11 cellular contexts compared by ENCODE assay signal in the genomic region with DNA sequence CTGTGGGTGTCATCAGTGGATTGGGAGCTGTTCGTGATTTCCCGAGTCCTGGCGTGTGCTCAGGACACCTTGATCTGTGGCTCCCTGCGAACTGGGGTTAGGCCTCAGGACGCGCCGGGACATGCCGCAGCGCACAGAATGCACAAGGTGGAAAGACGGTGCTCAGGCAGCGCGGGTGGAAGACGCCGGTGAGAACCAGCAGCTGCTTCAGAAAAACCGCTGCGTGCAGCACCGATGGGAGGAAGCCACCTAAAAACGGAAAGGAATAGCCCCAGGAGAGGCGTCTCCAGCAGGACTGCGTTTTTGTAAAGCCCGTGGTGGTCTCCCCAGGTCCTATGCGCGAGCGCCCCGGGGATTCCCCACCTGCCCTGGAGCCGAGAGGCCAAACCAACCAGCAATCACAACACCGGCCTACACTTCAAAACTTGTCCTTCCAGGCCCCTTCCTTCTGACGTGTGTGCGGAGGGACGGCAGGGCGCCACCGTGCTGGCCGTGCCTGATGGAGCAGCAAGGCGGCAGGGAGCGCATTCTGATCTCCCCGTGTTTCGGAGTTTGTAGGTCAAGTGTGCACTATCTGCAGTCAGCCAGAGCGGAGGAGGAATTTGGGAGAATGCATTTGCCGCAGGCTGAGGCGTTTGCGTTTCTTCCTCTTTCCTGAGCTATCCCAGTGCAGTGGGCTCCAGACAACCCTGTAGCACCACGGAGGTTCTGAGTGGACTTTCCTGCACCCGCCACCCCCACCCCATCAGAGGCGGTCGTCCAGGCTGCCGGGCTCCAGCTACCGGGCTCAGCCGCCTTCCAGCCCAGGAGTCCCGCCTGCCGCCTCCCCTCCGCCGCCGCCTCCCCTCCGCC. TPM values are rescaled to one million over a fixed set of nuclear protein-coding genes. Genes with fewer than 3 reads are reported as not detected.
DNase-seq lines count a peak whose midpoint lies in the region; ATAC-seq, FAIRE-seq and TF ChIP-seq lines count a peak whose summit lies in the region.
"Had no signal": no experiment of that assay in that cellular context is flagged by ENCODE, and none has a peak within 500 bp of the region (broad histone marks: within the 10 kb centered on the region; RNA-seq: fewer than 3 reads in every experiment).

No MANE protein-coding gene starts in this region.

- no peaks in the 10 kb centered on the region for H3K9me3 ChIP-seq in neuron (ENCODE audit: low read length)

- no peak overlapping the region for H3K27ac Mint-ChIP-seq in T-cell
- H3K27ac Mint-ChIP-seq: activated T-cell treated with anti-CD3 and anti-CD28 coated beads, Interleukin-2, amount 50 U/mL, for 24 hours had no signal

- peaks cover 4% of the 10 kb centered on the region for H3K4me1 ChIP-seq in neuron (ENCODE audit: insufficient read depth, low read length)

- peak in 3 of 4 experiments; percentile 16 to 34 (median 31) for ATAC-seq in T-cell (replicated peaks in 1 of 4)

- H3K36me3 ChIP-seq in neuron (ENCODE audit: insufficient read depth, low read length): no peaks in the 10 kb centered on the region

- peak overlapping the region in 2 of 3 donors; percentile 47 to 65 for H3K4me3 Mint-ChIP-seq in T-cell
- H3K4me3 Mint-ChIP-seq: activated T-cell treated with anti-CD3 and anti-CD28 coated beads, Interleukin-2, amount 50 U/mL, for 24 hours had no signal

- peaks cover 18% of the 10 kb centered on the region for H3K36me3 Mint-ChIP-seq in T-cell

- TF ChIP-seq CTCF in fibroblast of villous mesenchyme (IDR thresholded peaks at IDR 0.05; ENCODE audit: insufficient read depth, low read depth, low read length): no peak

- H3K4me1 Mint-ChIP-seq in T-cell: peaks cover 2 to 7% (median 3%) of the 10 kb centered on the region in 3 donors

- peaks cover 14% of the 10 kb centered on the region for H3K27me3 ChIP-seq in neuron (ENCODE audit: insufficient read depth, low read length)

- H3K9me3 Mint-ChIP-seq in T-cell: no peaks in the 10 kb centered on the region
- H3K9me3 Mint-ChIP-seq: activated T-cell treated with anti-CD3 and anti-CD28 coated beads, Interleukin-2, amount 50 U/mL, for 24 hours had no signal

- CTCF ChIA-PET in T-cell (lab: Charles Lee): no interaction called here

- no peak overlapping the region for H2AFZ ChIP-seq in neuron (ENCODE audit: low read depth, low read length)

- H3K27me3 Mint-ChIP-seq in T-cell: no peaks in the 10 kb centered on the region
- H3K27me3 Mint-ChIP-seq: activated T-cell treated with anti-CD3 and anti-CD28 coated beads, Interleukin-2, amount 50 U/mL, for 24 hours had no signal

- FAIRE-seq in RCC 7860 (lab: Jason Lieb, UNC): no peak
- FAIRE-seq: D721Med had no signal

- peak overlapping the region; percentile 41 for H3K4me3 ChIP-seq in fibroblast of villous mesenchyme (ENCODE audit: low read depth, low read length)
- H3K4me3 ChIP-seq in neuron (ENCODE audit: low read length): peak overlapping the region; percentile 7

- DNase-seq in CD1c-positive myeloid dendritic cell (ENCODE audit: extremely low spot score): peak; percentile 15
- peak in 3 of 34 experiments; percentile 1 to 24 (median 9) for DNase-seq in T-cell
- peak; percentile 19 for DNase-seq in fibroblast of villous mesenchyme (ENCODE audit: low read depth)
- DNase-seq in RCC 7860 (ENCODE audit: low spot score): no peak
- no peak for DNase-seq in amniotic stem cell (lab: John Stamatoyannopoulos, UW)
- no peak for DNase-seq in NCI-H526 treated with DMSO at 0.1 percent for 48 hours (lab: John Stamatoyannopoulos, UW)
- DNase-seq in GM03348 (ENCODE audit: low spot score): no peak
- DNase-seq: activated T-cell treated with anti-CD3 and anti-CD28 coated beads, Interleukin-2, amount 50 U/mL, for 24 hours; SHP77 had no signal

- POLR2A ChIA-PET in T-cell (lab: Charles Lee): interaction anchor here in 1 of 2 donors (0.6 kb wide), 1 partner anchor 223 kb away, joined by 3 read pairs; no protein-coding TSS in a partner anchor

RNA-seq across cellular contexts. Expression of a gene that starts 32.2 kb away (rescaled TPM):
- total RNA-seq in T-cell (1 to 10 TPM in 4 of 5 donors, under 1 TPM in 1; 0.26 to 1.4 (median 1.3) TPM), fibroblast of villous mesenchyme (not detected in 2 replicates)

RNA-seq across cellular contexts. Expression of a gene that starts 43.0 kb away (rescaled TPM):
- total RNA-seq in T-cell (1 to 10 TPM; 1.3 to 6.8 (median 5.2) TPM), fibroblast of villous mesenchyme (not detected in 2 replicates)

Comparison
In these comparisons a context has a peak if more than half of its experiments do, and no peak if none do; other contexts are left out.
1. DNase-seq: peak in CD1c-positive myeloid dendritic cell (single experiment) and fibroblast of villous mesenchyme (single experiment); none in RCC 7860 (single experiment), amniotic stem cell (single experiment), NCI-H526 treated with DMSO at 0.1 percent for 48 hours (single experiment) and GM03348 (single experiment).